16 cellular contexts compared by ENCODE assay signal in genomic region chr2:45963816-45964215, GRCh38.
DNase-seq lines count a peak whose midpoint lies in the region; ATAC-seq, FAIRE-seq and TF ChIP-seq lines count a peak whose summit lies in the region.
"Had no signal": no experiment of that assay in that cellular context is flagged by ENCODE, and none has a peak within 500 bp of the region (broad histone marks: within the 10 kb centered on the region; RNA-seq: fewer than 3 reads in every experiment).

No MANE protein-coding gene starts in this region.

- TF ChIP-seq POLR2A in A549 (IDR thresholded peaks at IDR 0.05; ENCODE audit: low read length), result no peak

- CTCF ChIA-PET in A549 (lab: Yijun Ruan, JAX) (interaction anchor here (0.8 to 4.7 kb wide), 9 partner anchors 8 to 379 kb away, joined by 3 to 21 read pairs (median 4); no protein-coding TSS in a partner anchor), PC-3 (lab: Charles Lee) (interaction anchor here (1.4 kb wide), 1 partner anchor 29 kb away, joined by 4 read pairs; no protein-coding TSS in a partner anchor)

- intact Hi-C loops in PC-3 (cut with micrococcal nuclease), result loop anchor here (1.0 to 2.0 kb wide), 3 partner anchors 17 to 28 kb away; no protein-coding TSS in a partner anchor

- no TSS peak for BruUV-seq in PC-3 (replicated peaks; lab: Mats Ljungman, UMichigan)

- no peaks in the 10 kb centered on the region for H3F3A ChIP-seq in PC-3 (ENCODE audit: low read length, unreplicated experiment)

- WGBS in A549 (ENCODE audit: missing lambda C conversion rate), result 30% methylated on average over 7 of the region's 7 CpGs

- no peak for TF ChIP-seq RAD21 in A549 (conservative IDR thresholded peaks at IDR 0.05 in 1 of 2, IDR thresholded peaks at IDR 0.05 in 1 of 2)

- POLR2A ChIA-PET in A549 (lab: Yijun Ruan, JAX), result interaction anchor here (1.1 to 2.7 kb wide), 2 partner anchors 28 to 29 kb away, joined by 4 to 15 read pairs; no protein-coding TSS in a partner anchor
- POLR2A ChIA-PET in PC-3 (lab: Charles Lee; ENCODE audit: unreplicated experiment), result interaction anchor here (0.7 to 0.8 kb wide), 2 partner anchors 17 to 445 kb away, joined by 3 read pairs; no protein-coding TSS in a partner anchor

- ATAC-seq in A549 (peak; percentile 32 to 55; a peak in 5 of 6 replicates), PC-3 (peak; percentile 41)
- ATAC-seq: GM23338 had no signal

- H3K9me3 ChIP-seq in A549 (no peaks in the 10 kb centered on the region; the same call in 2 of the 3 replicates), PC-3 (ENCODE audit: low read length) (no peaks in the 10 kb centered on the region), osteoblast (ENCODE audit: low read depth, low read length) (no peaks in the 10 kb centered on the region), SJCRH30 (replicated peaks) (no peaks in the 10 kb centered on the region)
- H3K9me3 ChIP-seq: tibial nerve had no signal

- H3K9ac ChIP-seq in PC-3 (ENCODE audit: low read length), result peak overlapping the region; percentile 4; the same call in 1 of the 2 replicates

- no peaks in the 10 kb centered on the region for H3K36me3 ChIP-seq in PC-3 (ENCODE audit: low read depth, low read length)
- H3K36me3 ChIP-seq in osteoblast (ENCODE audit: insufficient read depth, low read length), result no peaks in the 10 kb centered on the region
- no peaks in the 10 kb centered on the region for H3K36me3 ChIP-seq in SJCRH30
- H3K36me3 ChIP-seq: tibial nerve had no signal

- H3K4me2 ChIP-seq in A549, result peak overlapping the region; percentile 82
- peak overlapping the region; percentile 35 for H3K4me2 ChIP-seq in PC-3 (ENCODE audit: low read length)
- H3K4me2 ChIP-seq in osteoblast (ENCODE audit: insufficient read depth, low read length), result peak overlapping the region; percentile 4
- H3K4me2 ChIP-seq: GM23338 had no signal

- H3K27ac ChIP-seq in A549 (peak overlapping the region; percentile 70 to 81), PC-3 (ENCODE audit: low read length) (peak overlapping the region; percentile 65), epithelial cell of prostate (peak overlapping the region; percentile 89), osteoblast (ENCODE audit: low read depth, low read length) (peak overlapping the region; percentile 43), SJCRH30 (no peak overlapping the region)

- H3K4me3 ChIP-seq in A549, result no peak overlapping the region
- H3K4me3 ChIP-seq in PC-3 (ENCODE audit: low read length), result no peak overlapping the region
- no peak overlapping the region for H3K4me3 ChIP-seq in osteoblast (ENCODE audit: insufficient read depth, low read length)
- H3K4me3 ChIP-seq in SJCRH30, result no peak overlapping the region
- H3K4me3 ChIP-seq: GM23338, tibial nerve had no signal

- H3K4me1 ChIP-seq in A549, result peaks cover 68% of the 10 kb centered on the region
- H3K4me1 ChIP-seq in PC-3 (ENCODE audit: insufficient read depth, low read length), result peaks cover 52% of the 10 kb centered on the region
- peaks cover 50% of the 10 kb centered on the region for H3K4me1 ChIP-seq in osteoblast (ENCODE audit: insufficient read depth, low read length)
- H3K4me1 ChIP-seq in SJCRH30, result peaks cover 11% of the 10 kb centered on the region; the same call in 1 of the 2 replicates

- TF ChIP-seq EP300 in A549 (IDR thresholded peaks at IDR 0.05), result no peak

- TF ChIP-seq CTCF in A549 (IDR thresholded peaks at IDR 0.05) (no peak), PC-3 (conservative IDR thresholded peaks at IDR 0.05; ENCODE audit: low read depth, low read length) (no peak), osteoblast (IDR thresholded peaks at IDR 0.05; ENCODE audit: extremely low read depth, low read depth, low read length) (no peak)

- FAIRE-seq in A549 (lab: Jason Lieb, UNC), result no peak

- H2AFZ ChIP-seq in PC-3 (ENCODE audit: low read length) (no peak overlapping the region), osteoblast (ENCODE audit: low read length) (no peak overlapping the region)
- H2AFZ ChIP-seq: GM23338 had no signal

- no peaks in the 10 kb centered on the region for H3K9me2 ChIP-seq in PC-3 (replicated peaks; ENCODE audit: low read length)

- H4K20me1 ChIP-seq in PC-3 (ENCODE audit: low read length) (no peaks in the 10 kb centered on the region), osteoblast (ENCODE audit: insufficient read depth, low read length) (no peaks in the 10 kb centered on the region)

- peak in 1 of 2 experiments; percentile 69 for DNase-seq in A549 (ENCODE audit: low read depth in 1 of 2, low spot score in 1 of 2)
- DNase-seq in PC-3, result no peak
- peak; percentile 16 for DNase-seq in epithelial cell of prostate (ENCODE audit: low read depth, low spot score)
- DNase-seq in osteoblast (ENCODE audit: insufficient read length, low spot score, missing footprints), result no peak
- DNase-seq in SJCRH30, result no peak
- DNase-seq in DMS114 treated with DMSO at 0.1 percent for 48 hours (lab: John Stamatoyannopoulos, UW; ENCODE audit: unreplicated experiment), result no peak
- no peak for DNase-seq in SIG-M5 (lab: John Stamatoyannopoulos, UW)
- DNase-seq in HT-29 (ENCODE audit: low spot score), result no peak
- DNase-seq: activated CD4-positive, alpha-beta T cell treated with anti-CD3 and anti-CD28 coated beads, Interleukin-2, amount 10 ng/mL, durations not matched to agents 24 days and 14 days; activated naive CD8-positive, alpha-beta T cell treated with anti-CD3 and anti-CD28 coated beads, Interleukin-2, amount 10 ng/mL, durations not matched to agents 7 days and 5 days; activated T-cell treated with anti-CD3 and anti-CD28 coated beads for 4 hours; CD8-positive, alpha-beta memory T cell; NCI-H748 treated with DMSO at 0.1 percent for 48 hours; stimulated activated CD4-positive, alpha-beta T cell treated with anti-CD3 and anti-CD28 coated beads, Interleukin-4, amount 100 ng/mL, for 1 hour had no signal

- H3K27me3 ChIP-seq in PC-3 (ENCODE audit: low read length) (no peaks in the 10 kb centered on the region), osteoblast (ENCODE audit: insufficient read depth, low read length) (no peaks in the 10 kb centered on the region), SJCRH30 (no peaks in the 10 kb centered on the region)
- H3K27me3 ChIP-seq: tibial nerve had no signal

- no peaks in the 10 kb centered on the region for H3K79me2 ChIP-seq in PC-3 (ENCODE audit: low read length)
- H3K79me2 ChIP-seq in osteoblast (ENCODE audit: insufficient read depth, low read length), result no peaks in the 10 kb centered on the region

TF ChIP-seq in A549, 52 proteins besides CTCF, POLR2A, EP300 and RAD21:
- TF ChIP-seq JUNB (IDR thresholded peaks at IDR 0.05) (no peak), NR3C1 (IDR thresholded peaks at IDR 0.05) (no peak), ELK1 (IDR thresholded peaks at IDR 0.05; ENCODE audit: low read depth, low read length) (no peak), HMGXB4 (CRISPR knock-in tag; IDR thresholded peaks at IDR 0.05; ENCODE audit: borderline replicate concordance) (no peak), E2F6 (IDR thresholded peaks at IDR 0.05; ENCODE audit: borderline replicate concordance, low read depth) (peak; percentile 26; the same call in 1 of the 2 replicates)
TF ChIP-seq in A549: peak in this region for 1.

Comparison
In these comparisons a context has a peak if more than half of its experiments do, and no peak if none do; other contexts are left out.
1. H3K4me2 ChIP-seq: peak in every context shown above with its lines; median percentile 82 in A549; 35 in PC-3; 4 in osteoblast.